ENCODE assay signal across 2 cellular contexts in genomic region chr9:135920256-135920930, GRCh38.
TF ChIP-seq lines count a peak whose summit lies in the region.

No MANE protein-coding gene starts in this region.

TF ChIP-seq in SK-N-SH treated with all-trans-retinoic acid at 6 μM for 48 hours, 23 proteins besides CTCF, POLR2A, EP300 and RAD21 (continued from another document):
- TF ChIP-seq BACH2 (CRISPR knock-in tag; IDR thresholded peaks at IDR 0.05; ENCODE audit: borderline replicate concordance), result no peak
- no peak for TF ChIP-seq RARB (CRISPR knock-in tag; IDR thresholded peaks at IDR 0.05)
- no peak for TF ChIP-seq PATZ1 (CRISPR knock-in tag; IDR thresholded peaks at IDR 0.05; ENCODE audit: borderline replicate concordance)
- TF ChIP-seq ZNF70 (CRISPR knock-in tag; IDR thresholded peaks at IDR 0.05), result no peak
- TF ChIP-seq ISL1 (CRISPR knock-in tag; IDR thresholded peaks at IDR 0.05), result no peak
- no peak for TF ChIP-seq TSHZ2 (CRISPR knock-in tag; IDR thresholded peaks at IDR 0.05)
- TF ChIP-seq PPARA (CRISPR knock-in tag; IDR thresholded peaks at IDR 0.05; ENCODE audit: borderline replicate concordance), result no peak
- TF ChIP-seq ZC3H10 (CRISPR knock-in tag; IDR thresholded peaks at IDR 0.05), result no peak
- no peak for TF ChIP-seq SNAI2 (CRISPR knock-in tag; IDR thresholded peaks at IDR 0.05)
- TF ChIP-seq GLIS3 (CRISPR knock-in tag; IDR thresholded peaks at IDR 0.05), result no peak

TF ChIP-seq in SK-N-SH, 30 proteins besides CTCF, POLR2A, EP300 and RAD21 (continued from another document):
- TF ChIP-seq ZBTB33 (IDR thresholded peaks at IDR 0.05; ENCODE audit: borderline replicate concordance, low read depth), result no peak
- TF ChIP-seq IRF3 (IDR thresholded peaks at IDR 0.05; ENCODE audit: low read depth, low read length), result no peak
- no peak for TF ChIP-seq RXRA (IDR thresholded peaks at IDR 0.05; ENCODE audit: borderline replicate concordance, low read depth)
- TF ChIP-seq POLR2AphosphoS5 (IDR thresholded peaks at IDR 0.05; ENCODE audit: low read depth, low read length), result no peak
- no peak for TF ChIP-seq NFIC (IDR thresholded peaks at IDR 0.05; ENCODE audit: borderline replicate concordance)
- TF ChIP-seq GABPA (IDR thresholded peaks at IDR 0.05; ENCODE audit: low read depth), result no peak
- no peak for TF ChIP-seq FOXJ3 (CRISPR knock-in tag; IDR thresholded peaks at IDR 0.05)
- no peak for TF ChIP-seq USF1 (IDR thresholded peaks at IDR 0.05; ENCODE audit: borderline replicate concordance, low read depth)
- no peak for TF ChIP-seq GATA2 (CRISPR knock-in tag; IDR thresholded peaks at IDR 0.05)
- TF ChIP-seq RCOR1 (IDR thresholded peaks at IDR 0.05; ENCODE audit: low read length), result no peak
- TF ChIP-seq NRF1 (IDR thresholded peaks at IDR 0.05; ENCODE audit: low read depth, low read length), result no peak
- TF ChIP-seq JUND (IDR thresholded peaks at IDR 0.05), result no peak
- TF ChIP-seq YY1 (IDR thresholded peaks at IDR 0.05; ENCODE audit: low read depth), result no peak
